29 cellular contexts compared by ENCODE assay signal in the genomic region with DNA sequence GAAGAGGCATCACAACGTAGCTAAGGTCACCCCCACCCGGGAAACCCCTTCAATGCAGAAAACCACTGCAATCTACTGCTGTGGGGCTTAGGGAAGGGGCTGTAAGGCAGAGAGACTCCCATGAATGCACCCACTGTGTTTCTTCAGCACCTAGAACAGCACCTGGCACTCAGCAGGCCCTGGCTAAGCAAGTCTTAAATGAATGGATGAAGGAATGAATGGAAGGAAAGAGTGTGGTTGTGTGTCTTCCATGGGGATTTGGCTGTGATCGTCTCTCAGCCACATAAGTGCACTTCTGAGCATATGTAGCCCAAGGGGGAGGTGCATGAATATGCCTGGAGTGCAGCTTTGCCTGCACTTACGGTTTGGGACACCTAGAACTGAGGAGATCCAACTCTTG.
"Had no signal": no experiment of that assay in that cellular context is flagged by ENCODE, and none has a peak within 500 bp of the region (broad histone marks: within the 10 kb centered on the region; RNA-seq: fewer than 3 reads in every experiment).

No MANE protein-coding gene starts in this region.

- H3K36me3 ChIP-seq: ovary, prostate gland, sigmoid colon, thoracic aorta had no signal

- H3K36me3 Mint-ChIP-seq: natural killer cell treated with Interleukin-12 subunit alpha and Interleukin-12 subunit beta and Interleukin-15 and Interleukin-18, amount 100 ng/mL, for 72 hours had no signal

- ATAC-seq: esophagus mucosa; left cardiac atrium; left ventricle myocardium superior; mucosa of descending colon; natural killer cell treated with Interleukin-12 subunit alpha and Interleukin-12 subunit beta and Interleukin-15 and Interleukin-18, amount 100 ng/mL, for 72 hours; stimulated activated effector memory CD8-positive, alpha-beta T cell treated with anti-CD3 and anti-CD28 coated beads, Interleukin-12 subunit alpha, Interleukin-12 subunit beta, amount 100 ng/mL, for 72 hours had no signal

- H3K27ac Mint-ChIP-seq: activated naive CD8-positive, alpha-beta T cell; dendritic cell treated with granulocyte-macrophage colony-stimulating factor and Interleukin-4, amounts not matched to agents 40 ng/mL and 50 ng/mL, for 4 days; endodermal cell; natural killer cell treated with Interleukin-12 subunit alpha and Interleukin-12 subunit beta and Interleukin-15 and Interleukin-18, amount 100 ng/mL, for 72 hours; stimulated activated effector memory CD8-positive, alpha-beta T cell treated with anti-CD3 and anti-CD28 coated beads, Interleukin-12 subunit alpha, Interleukin-12 subunit beta, amount 100 ng/mL, for 72 hours; stimulated activated naive CD8-positive, alpha-beta T cell treated with anti-CD3 and anti-CD28 coated beads, Interleukin-15, Interleukin-2, amounts not matched to agents 100 ng/mL and 50 ng/mL, for 24 hours had no signal

- H3K27me3 Mint-ChIP-seq: activated naive CD8-positive, alpha-beta T cell; central memory CD8-positive, alpha-beta T cell; dendritic cell treated with granulocyte-macrophage colony-stimulating factor and Interleukin-4, amounts not matched to agents 40 ng/mL and 50 ng/mL, for 4 days; natural killer cell treated with Interleukin-12 subunit alpha and Interleukin-12 subunit beta and Interleukin-15 and Interleukin-18, amount 100 ng/mL, for 72 hours; stimulated activated naive CD8-positive, alpha-beta T cell treated with anti-CD3 and anti-CD28 coated beads, Interleukin-15, Interleukin-2, amounts not matched to agents 100 ng/mL and 50 ng/mL, for 24 hours had no signal

- H3K27me3 ChIP-seq: ovary, sigmoid colon had no signal

- H3K4me3 ChIP-seq: mucosa of descending colon, ovary, prostate gland, sigmoid colon, thoracic aorta had no signal

- H3K9me3 ChIP-seq: mucosa of descending colon, ovary, prostate gland, sigmoid colon, thoracic aorta had no signal

- H3K27ac ChIP-seq: ovary, prostate gland, sigmoid colon, thoracic aorta, VCaP had no signal

- H3K9me3 Mint-ChIP-seq: central memory CD8-positive, alpha-beta T cell; natural killer cell treated with Interleukin-12 subunit alpha and Interleukin-12 subunit beta and Interleukin-15 and Interleukin-18, amount 100 ng/mL, for 72 hours had no signal

- DNase-seq: activated CD4-positive, alpha-beta T cell treated with anti-CD3 and anti-CD28 coated beads for 4 hours; activated CD4-positive, alpha-beta T cell treated with anti-CD3 and anti-CD28 coated beads, Interleukin-2, amount 50 U/mL, for 4 hours; activated effector memory CD4-positive, alpha-beta T cell treated with Interleukin-2 at 50 U/mL for 16 hours; activated naive CD4-positive, alpha-beta T cell treated with Interleukin-2 at 50 U/mL for 16 hours; activated T-cell treated with anti-CD3 and anti-CD28 coated beads for 4 hours; anterior cingulate cortex; endodermal cell; foreskin fibroblast; head of caudate nucleus; hippocampal formation; left cardiac atrium; left ventricle myocardium superior; mucosa of descending colon; ovary; retina; sigmoid colon; small intestine; stimulated activated CD4-positive, alpha-beta T cell treated with anti-CD3 and anti-CD28 coated beads, Interleukin-4, amount 100 ng/mL, for 24 hours; trophoblast cell had no signal

- H3K4me3 Mint-ChIP-seq: activated naive CD8-positive, alpha-beta T cell; central memory CD8-positive, alpha-beta T cell; dendritic cell treated with granulocyte-macrophage colony-stimulating factor and Interleukin-4, amounts not matched to agents 40 ng/mL and 50 ng/mL, for 4 days; endodermal cell; natural killer cell treated with Interleukin-12 subunit alpha and Interleukin-12 subunit beta and Interleukin-15 and Interleukin-18, amount 100 ng/mL, for 72 hours; stimulated activated effector memory CD8-positive, alpha-beta T cell treated with anti-CD3 and anti-CD28 coated beads, Interleukin-12 subunit alpha, Interleukin-12 subunit beta, amount 100 ng/mL, for 72 hours; stimulated activated naive CD8-positive, alpha-beta T cell treated with anti-CD3 and anti-CD28 coated beads, Interleukin-15, Interleukin-2, amounts not matched to agents 100 ng/mL and 50 ng/mL, for 24 hours had no signal
